28 cellular contexts compared by ENCODE assay signal in the genomic region with DNA sequence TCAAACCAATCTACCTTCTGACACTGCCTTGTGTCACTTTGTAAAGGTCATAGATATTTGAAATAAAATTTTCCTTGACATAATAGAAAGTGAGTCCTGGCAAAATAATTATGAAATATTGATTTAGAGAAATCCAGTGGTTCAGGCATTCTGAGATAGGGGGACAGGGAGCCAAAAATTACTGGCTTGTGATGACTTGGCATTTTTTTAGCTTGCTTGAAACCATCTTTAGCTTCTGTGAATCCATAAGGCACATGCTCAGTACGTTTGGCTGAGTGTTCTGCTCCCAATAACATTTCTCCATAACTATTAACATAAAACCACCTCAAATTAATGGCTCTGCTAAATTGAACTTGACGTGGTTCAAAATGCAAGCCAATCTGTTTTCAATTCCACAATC.
"Had no signal": no experiment of that assay in that cellular context is flagged by ENCODE, and none has a peak within 500 bp of the region (broad histone marks: within the 10 kb centered on the region; RNA-seq: fewer than 3 reads in every experiment).

No MANE protein-coding gene starts in this region.

- H3K4me2 ChIP-seq: smooth muscle cell had no signal

- H3K4me1 ChIP-seq: parathyroid adenoma, psoas muscle, stomach, thyroid gland, tibial nerve, upper lobe of left lung, vagina had no signal

- H3K9ac ChIP-seq: parathyroid adenoma had no signal

- DNase-seq: naive thymus-derived CD8-positive, alpha-beta T cell; nephron progenitor cell; nucleus accumbens; ovary; posterior cingulate gyrus; psoas muscle; right cardiac atrium; stimulated activated CD4-positive, alpha-beta T cell treated with anti-CD3 and anti-CD28 coated beads, Interleukin-15, amount 100 ng/mL, for 24 hours; stimulated activated CD4-positive, alpha-beta T cell treated with anti-CD3 and anti-CD28 coated beads, Interleukin-2, amount 100 ng/mL, for 24 hours; stimulated activated CD4-positive, alpha-beta T cell treated with anti-CD3 and anti-CD28 coated beads, Interleukin-2, amount 100 ng/mL, for 48 hours; stimulated activated CD4-positive, alpha-beta T cell treated with anti-CD3 and anti-CD28 coated beads, Interleukin-4, amount 100 ng/mL, for 24 hours; stimulated activated naive B cell treated with anti-CD40 and anti-IgM and Interleukin-4, amounts not matched to agents 10 μg/mL and 1 μg/mL and 100 μg/mL, for 72 hours; stimulated activated naive CD4-positive, alpha-beta T cell treated with Interleukin-2 at 50 U/mL for 16 hours; stomach; thyroid gland; trophoblast cell; upper lobe of left lung had no signal

- FAIRE-seq: urothelium cell line had no signal

- H3K27me3 ChIP-seq: neutrophil, ovary, stomach, thyroid gland, tibial nerve, upper lobe of left lung, vagina had no signal

- ATAC-seq: naive thymus-derived CD8-positive, alpha-beta T cell; natural killer cell treated with Interleukin-12 subunit alpha and Interleukin-12 subunit beta and Interleukin-15 and Interleukin-18, amount 100 ng/mL, for 72 hours; psoas muscle; right cardiac atrium; sciatic nerve; stimulated activated effector memory CD8-positive, alpha-beta T cell treated with anti-CD3 and anti-CD28 coated beads, Interleukin-12 subunit alpha, Interleukin-12 subunit beta, amount 100 ng/mL, for 72 hours; stimulated activated naive B cell treated with anti-CD40 and anti-IgM and Interleukin-4, amounts not matched to agents 10 μg/mL and 1 μg/mL and 100 μg/mL, for 72 hours had no signal

- H2AFZ ChIP-seq: parathyroid adenoma had no signal

- H3K36me3 ChIP-seq: neutrophil, ovary, stomach, thoracic aorta, thyroid gland, tibial nerve, upper lobe of left lung, vagina had no signal

- H3K4me3 ChIP-seq: ovary, psoas muscle, skin epidermis, smooth muscle cell, stomach, thoracic aorta, thyroid gland, tibial nerve, upper lobe of left lung, vagina had no signal

- H3K9me3 ChIP-seq: neutrophil, ovary, psoas muscle, stomach, thoracic aorta, thyroid gland, tibial nerve, upper lobe of left lung, vagina had no signal

- H3K27ac ChIP-seq: neutrophil, ovary, parathyroid adenoma, psoas muscle, skin epidermis, stomach, thoracic aorta, thyroid gland, tibial nerve, upper lobe of left lung, vagina had no signal

- H3K79me2 ChIP-seq: parathyroid adenoma had no signal
